ENCODE assay signal across 8 cellular contexts in the genomic region with DNA sequence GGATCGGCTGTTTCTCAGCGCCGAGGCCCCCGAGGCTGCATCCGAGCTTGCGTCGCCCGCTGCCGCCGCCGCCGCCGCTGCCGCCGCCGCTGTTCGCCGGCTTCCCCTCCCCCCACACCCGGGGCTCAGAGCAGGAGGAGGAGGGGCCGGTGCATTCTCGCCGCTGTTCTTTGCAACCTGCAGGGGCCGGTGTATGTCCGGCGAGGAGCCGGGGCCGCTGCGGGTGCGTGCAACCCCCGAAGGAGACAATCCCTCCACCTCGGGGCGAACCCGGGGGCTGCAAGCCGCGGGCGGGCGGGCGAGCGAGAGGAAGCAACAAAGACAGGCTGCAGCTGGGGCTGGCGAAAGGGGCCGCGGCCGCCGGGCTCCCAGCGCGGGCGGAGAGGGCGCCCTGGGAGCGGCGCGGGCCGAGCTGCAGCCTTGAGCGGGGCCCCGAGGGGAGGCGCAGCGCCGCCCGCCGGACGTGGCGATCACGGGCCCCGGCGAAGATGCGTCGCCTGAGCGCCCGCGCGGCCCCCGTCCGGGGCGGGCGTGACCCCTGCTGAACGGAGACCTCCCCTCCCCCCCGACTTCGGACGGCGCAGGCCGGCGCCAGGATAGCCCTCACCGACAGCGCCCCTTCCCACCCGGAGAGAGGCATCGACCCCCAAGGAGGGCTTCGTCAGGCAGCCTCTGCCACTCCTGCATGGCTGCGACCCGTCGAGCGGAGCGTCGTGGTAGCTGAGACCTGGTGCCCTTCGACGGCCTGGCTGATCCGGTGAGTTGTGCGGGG. TPM values are rescaled to one million over a fixed set of nuclear protein-coding genes. Genes with fewer than 3 reads are reported as not detected.
DNase-seq lines count a peak whose midpoint lies in the region; ATAC-seq and TF ChIP-seq lines count a peak whose summit lies in the region.

No MANE protein-coding gene starts in this region.

- peaks cover 74% of the 10 kb centered on the region for H3K27me3 ChIP-seq in BLaER1
- peaks cover 0 to 40% (median 29%) of the 10 kb centered on the region in 3 donors for H3K27me3 ChIP-seq in sigmoid colon

- WGBS in sigmoid colon, 2 donors = 1 to 2% methylated on average over 96 of the region's 96 CpGs

- peak overlapping the region; percentile 93 for H3K4me2 ChIP-seq in BLaER1

- H3K27ac Mint-ChIP-seq in activated naive CD8-positive, alpha-beta T cell treated with anti-CD3 and anti-CD28 coated beads, Interleukin-2, amount 10 ng/mL, durations not matched to agents 7 days and 5 days = no peak overlapping the region

- no peak for TF ChIP-seq POLR2A in sigmoid colon (IDR thresholded peaks at IDR 0.05)

- H3K27ac ChIP-seq in BLaER1 (peak overlapping the region; percentile 58; the same call in 1 of the 2 replicates), sigmoid colon (peak overlapping the region; percentile 62 to 78 (median 75))

- DNase-seq in HT1080 (ENCODE audit: low read depth) (peak; percentile 40), SK-MEL-5 (ENCODE audit: low read depth, low spot score) (peak; percentile 71), hepatic stellate cell (ENCODE audit: low spot score) (peak; percentile 62), sigmoid colon (peak; percentile 86)
- DNase-seq in activated naive CD8-positive, alpha-beta T cell treated with anti-CD3 and anti-CD28 coated beads, Interleukin-2, amount 10 ng/mL, durations not matched to agents 7 days and 5 days = peak; percentile 72

- H3K9me3 ChIP-seq in BLaER1 = no peaks in the 10 kb centered on the region
- no peaks in the 10 kb centered on the region for H3K9me3 ChIP-seq in sigmoid colon

- peaks cover 5% of the 10 kb centered on the region for H3K4me1 Mint-ChIP-seq in activated naive CD8-positive, alpha-beta T cell treated with anti-CD3 and anti-CD28 coated beads, Interleukin-2, amount 10 ng/mL, durations not matched to agents 7 days and 5 days

- H3K4me3 ChIP-seq in BLaER1 (peak overlapping the region; percentile 86), sigmoid colon (peak overlapping the region; percentile 46 to 60 (median 58))

- ATAC-seq in GM19351 (IDR thresholded peaks at IDR 0.05; ENCODE audit: unreplicated experiment) (peak; percentile 26), HG03469 (IDR thresholded peaks at IDR 0.05; ENCODE audit: unreplicated experiment) (no peak)
- ATAC-seq in activated naive CD8-positive, alpha-beta T cell treated with anti-CD3 and anti-CD28 coated beads, Interleukin-2, amount 10 ng/mL, durations not matched to agents 7 days and 5 days (ENCODE audit: low read depth) = peak; percentile 11

- in situ Hi-C loops in SK-MEL-5 (cut with HindIII; ENCODE audit: low pct_unique_long_range_greater_than_20kb, low sequenced_read_pairs) = no loop called here

- intact Hi-C loops in sigmoid colon (cut with DNase I) = loop anchor here (5.0 to 10.0 kb wide), 2 partner anchors 58 to 280 kb away; a partner anchor contains a TSS

- no peaks in the 10 kb centered on the region for H3K9me3 Mint-ChIP-seq in activated naive CD8-positive, alpha-beta T cell treated with anti-CD3 and anti-CD28 coated beads, Interleukin-2, amount 10 ng/mL, durations not matched to agents 7 days and 5 days

- H3K27me3 Mint-ChIP-seq in activated naive CD8-positive, alpha-beta T cell treated with anti-CD3 and anti-CD28 coated beads, Interleukin-2, amount 10 ng/mL, durations not matched to agents 7 days and 5 days = peaks cover 61% of the 10 kb centered on the region

- peaks cover 73% of the 10 kb centered on the region for H4K20me1 ChIP-seq in BLaER1

- peak overlapping the region; percentile 62 for H3K4me3 Mint-ChIP-seq in activated naive CD8-positive, alpha-beta T cell treated with anti-CD3 and anti-CD28 coated beads, Interleukin-2, amount 10 ng/mL, durations not matched to agents 7 days and 5 days

- H3K4me1 ChIP-seq in BLaER1 (peaks cover 16% of the 10 kb centered on the region), sigmoid colon (peaks cover 0 to 54% (median 47%) of the 10 kb centered on the region in 4 donors)

- peak in 1 of 4 experiments; percentile 24 for TF ChIP-seq CTCF in sigmoid colon (IDR thresholded peaks at IDR 0.05)

- H3K36me3 Mint-ChIP-seq in activated naive CD8-positive, alpha-beta T cell treated with anti-CD3 and anti-CD28 coated beads, Interleukin-2, amount 10 ng/mL, durations not matched to agents 7 days and 5 days = no peaks in the 10 kb centered on the region

- H3K36me3 ChIP-seq in BLaER1 (no peaks in the 10 kb centered on the region), sigmoid colon (no peaks in the 10 kb centered on the region)

- TF ChIP-seq EP300 in sigmoid colon (IDR thresholded peaks at IDR 0.05) = no peak

- POLR2A ChIA-PET in activated naive CD8-positive, alpha-beta T cell treated with anti-CD3 and anti-CD28 coated beads, Interleukin-2, amount 10 ng/mL, durations not matched to agents 7 days and 5 days (lab: Charles Lee) = interaction anchor here (0.6 to 1.4 kb wide), 3 partner anchors 60 to 866 kb away, joined by 3 to 4 read pairs (median 3); a partner anchor contains a TSS

- peak overlapping the region; percentile 77 for H3K9ac ChIP-seq in BLaER1

RNA-seq across cellular contexts. Expression of a gene that starts 0.7 kb away (rescaled TPM):
- total RNA-seq in HT1080 (2014; rRNA removed; shearing (Covaris generic)) = 1.9 TPM in 2 replicates
- polyA plus RNA-seq in HT1080 (2015; cell fraction: cytosol; rRNA removed) = 0.68 and 0.78 TPM in 2 replicates
- polyA plus RNA-seq in HT1080 (2015; cell fraction: nucleus; rRNA removed) = 0.24 and 0.62 TPM in 2 replicates
- total RNA-seq in SK-MEL-5 (2014; rRNA removed; shearing (Covaris generic)) = 8.5 and 8.9 TPM in 2 replicates
- 19.0 and 19.5 TPM in 2 replicates for polyA plus RNA-seq in SK-MEL-5 (2015; cell fraction: cytosol; rRNA removed)
- polyA plus RNA-seq in SK-MEL-5 (2015; cell fraction: nucleus; rRNA removed) = 2.8 and 5.5 TPM in 2 replicates
- 1 to 10 TPM in 1 of 2 experiments, under 1 TPM in 1; 0.96 to 1.1 TPM for total RNA-seq in activated naive CD8-positive, alpha-beta T cell treated with anti-CD3 and anti-CD28 coated beads, Interleukin-2, amount 10 ng/mL, durations not matched to agents 7 days and 5 days
- total RNA-seq in sigmoid colon = 1 to 10 TPM; 1.1 to 3.3 (median 1.7) TPM
- 1 to 10 TPM; 1.2 to 2.2 (median 2.1) TPM for polyA plus RNA-seq in sigmoid colon
